Comparison of ENCODE assay signal across 8 cellular contexts in genomic region chr12:109433618-109434017, GRCh38. TPM values are rescaled to one million over a fixed set of nuclear protein-coding genes. Genes with fewer than 3 reads are reported as not detected.
DNase-seq lines count a peak whose midpoint lies in the region; ATAC-seq and TF ChIP-seq lines count a peak whose summit lies in the region.
"Had no signal": no experiment of that assay in that cellular context is flagged by ENCODE, and none has a peak within 500 bp of the region (broad histone marks: within the 10 kb centered on the region; RNA-seq: fewer than 3 reads in every experiment).

No MANE protein-coding gene starts in this region.

- in situ Hi-C loops in Panc1 (cut with HindIII; ENCODE audit: low pct_unique_long_range_greater_than_20kb, low sequenced_read_pairs): no loop called here

- H3K4me1 ChIP-seq in Panc1 (ENCODE audit: control insufficient read depth, insufficient read depth, low read length) (no peaks in the 10 kb centered on the region), left ventricle myocardium inferior (peaks cover 14% of the 10 kb centered on the region)
- H3K4me1 ChIP-seq in effector memory CD4-positive, alpha-beta T cell (ENCODE audit: control insufficient read depth, insufficient read depth, low read length, poor library complexity, severe bottlenecking): peaks cover 9% of the 10 kb centered on the region

- no peak for DNase-seq in Panc1 (ENCODE audit: low read depth, low spot score)
- DNase-seq in left ventricle myocardium inferior: peak; percentile 28
- peak; percentile 17 for DNase-seq in skeletal muscle cell (ENCODE audit: low read depth)
- no peak for DNase-seq in GM03348 (ENCODE audit: low spot score)
- no peak for DNase-seq in effector memory CD4-positive, alpha-beta T cell
- DNase-seq: caudate nucleus had no signal

- no peaks in the 10 kb centered on the region for H3K36me3 ChIP-seq in Panc1 (ENCODE audit: control insufficient read depth, insufficient read depth, low read length)
- H3K36me3 ChIP-seq in left ventricle myocardium inferior: no peaks in the 10 kb centered on the region
- H3K36me3 ChIP-seq in effector memory CD4-positive, alpha-beta T cell (ENCODE audit: control insufficient read depth, insufficient read depth, low read length): no peaks in the 10 kb centered on the region

- no peak overlapping the region for H3K4me3 ChIP-seq in Panc1 (ENCODE audit: low read depth in 2 of 2, low read length in 2 of 2)
- no peak overlapping the region for H3K4me3 ChIP-seq in left ventricle myocardium inferior
- H3K4me3 ChIP-seq in skeletal muscle cell (ENCODE audit: low read depth, low read length): no peak overlapping the region
- no peak overlapping the region for H3K4me3 ChIP-seq in effector memory CD4-positive, alpha-beta T cell (ENCODE audit: insufficient read depth, low read depth, low read length, poor library complexity, severe bottlenecking)

- ATAC-seq in Panc1 (peak; percentile 75; the same call in 1 of the 2 replicates), GM21737 (IDR thresholded peaks at IDR 0.05; ENCODE audit: unreplicated experiment) (no peak)

- CTCF ChIA-PET in Panc1 (lab: Charles Lee): interaction anchor here (0.6 to 1.3 kb wide), 3 partner anchors 11 to 44 kb away, joined by 3 to 5 read pairs (median 3); no protein-coding TSS in a partner anchor

- peak; percentile 58 for TF ChIP-seq CTCF in GM12872 (IDR thresholded peaks at IDR 0.05; ENCODE audit: insufficient read depth, low read depth, low read length)
- TF ChIP-seq CTCF in Panc1 (IDR thresholded peaks at IDR 0.05): peak; percentile 55
- peak; percentile 48 for TF ChIP-seq CTCF in left ventricle myocardium inferior (IDR thresholded peaks at IDR 0.05; ENCODE audit: borderline replicate concordance)

- intact Hi-C loops in Panc1 (cut with micrococcal nuclease; ENCODE audit: unreplicated experiment) (loop anchor here (10.0 kb wide), 1 partner anchor 341 kb away; no protein-coding TSS in a partner anchor), left ventricle myocardium inferior (cut with micrococcal nuclease) (no loop called here)

- no peaks in the 10 kb centered on the region for H3K27me3 ChIP-seq in Panc1 (ENCODE audit: control insufficient read depth, insufficient read depth, low read length)
- no peaks in the 10 kb centered on the region for H3K27me3 ChIP-seq in left ventricle myocardium inferior (ENCODE audit: low read depth)
- H3K27me3 ChIP-seq in effector memory CD4-positive, alpha-beta T cell (replicated peaks; ENCODE audit: control insufficient read depth, insufficient read depth, low read length, poor library complexity, severe bottlenecking): no peaks in the 10 kb centered on the region

- no peaks in the 10 kb centered on the region for H3K9me3 ChIP-seq in Panc1 (ENCODE audit: control insufficient read depth, insufficient read depth, low read depth, low read length)
- H3K9me3 ChIP-seq in left ventricle myocardium inferior (replicated peaks): no peaks in the 10 kb centered on the region
- H3K9me3 ChIP-seq in effector memory CD4-positive, alpha-beta T cell (ENCODE audit: control insufficient read depth, low read length): no peaks in the 10 kb centered on the region

- no peak overlapping the region for H3K27ac ChIP-seq in Panc1 (ENCODE audit: low read length)
- H3K27ac ChIP-seq in left ventricle myocardium inferior (replicated peaks): peak overlapping the region; percentile 57
- H3K27ac ChIP-seq in effector memory CD4-positive, alpha-beta T cell (ENCODE audit: insufficient read depth, low read length, poor library complexity, severe bottlenecking): no peak overlapping the region

- BruUV-seq in Panc1 (replicated peaks; lab: Mats Ljungman, UMichigan): no TSS peak

- POLR2A ChIA-PET in Panc1 (lab: Charles Lee): no interaction called here

RNA-seq across cellular contexts. Expression of gene KCTD10, which starts 43.5 kb away (rescaled TPM):
- total RNA-seq in Panc1 (2021; ENCODE audit: unreplicated experiment): 55.2 TPM
- polyA plus RNA-seq in Panc1 (2012; ENCODE audit: insufficient read length): 44.6 TPM
- 21.5 TPM for total RNA-seq in left ventricle myocardium inferior

RNA-seq across cellular contexts. Expression of gene UBE3B, which starts 43.8 kb away (rescaled TPM):
- total RNA-seq in Panc1 (2021; ENCODE audit: unreplicated experiment): 38.9 TPM
- 29.0 TPM for polyA plus RNA-seq in Panc1 (2012; ENCODE audit: insufficient read length)
- 56.0 TPM for total RNA-seq in left ventricle myocardium inferior

Comparison
In these comparisons a context has a peak if more than half of its experiments do, and no peak if none do; other contexts are left out.
1. DNase-seq: peak in left ventricle myocardium inferior (single experiment) and skeletal muscle cell (single experiment); none in Panc1 (single experiment), GM03348 (single experiment) and effector memory CD4-positive, alpha-beta T cell (0 of 3).
2. Peak in every context shown above with its lines, with median percentiles within 50 percentile points of each other: CTCF ChIP-seq.